ENCODE assay signal across 1 cellular context in genomic region chr4:76987685-76988084, GRCh38.
TF ChIP-seq lines count a peak whose summit lies in the region.

No MANE protein-coding gene starts in this region.

TF ChIP-seq in GM12878, 131 proteins besides CTCF, POLR2A, EP300 and RAD21:
- TF ChIP-seq HDAC2 (IDR thresholded peaks at IDR 0.05) (no peak), IKZF2 (IDR thresholded peaks at IDR 0.05) (0 out of 4 replicates have a peak, but pooled peaks of 1 of the 2 experiments have one; percentile 14), CEBPB (IDR thresholded peaks at IDR 0.05; ENCODE audit: borderline replicate concordance in 1 of 2, low read depth in 2 of 2, low read length in 2 of 2) (no peak)
TF ChIP-seq in GM12878: peak in this region for 1.
